ENCODE assay signal across 20 cellular contexts in the genomic region with DNA sequence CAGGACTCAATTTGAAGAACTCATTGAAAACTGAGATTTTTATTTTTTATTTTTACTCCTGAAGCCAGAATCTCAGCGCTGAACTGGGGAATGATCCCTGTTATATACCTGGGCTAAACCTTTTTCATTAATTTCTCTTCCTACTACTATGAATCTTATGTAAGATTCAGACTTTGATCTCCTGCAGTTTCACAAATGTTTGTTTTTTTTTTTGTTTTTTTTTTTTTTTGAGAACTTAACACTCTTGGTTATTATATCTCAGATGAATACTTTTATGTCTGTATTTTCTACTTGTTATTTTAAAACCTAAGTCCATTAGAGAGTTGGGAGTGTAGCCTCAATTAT.
A peak's percentile ranks its signal among the peaks of the same experiment; 100 is the strongest.
DNase-seq lines count a peak whose midpoint lies in the region; ATAC-seq, FAIRE-seq and TF ChIP-seq lines count a peak whose summit lies in the region.
"Had no signal": no experiment of that assay in that cellular context is flagged by ENCODE, and none has a peak within 500 bp of the region (broad histone marks: within the 10 kb centered on the region; RNA-seq: fewer than 3 reads in every experiment).

No MANE protein-coding gene starts in this region.

- no peaks in the 10 kb centered on the region for H3K9me3 ChIP-seq in liver (ENCODE audit: control insufficient read depth in 4 of 4, low read length in 3 of 4)
- H3K9me3 ChIP-seq in HepG2 (ENCODE audit: low read length) = no peaks in the 10 kb centered on the region

- H3K79me2 ChIP-seq in HepG2 (ENCODE audit: insufficient read depth, low read length) = no peaks in the 10 kb centered on the region

- H3K4me1 ChIP-seq in liver (ENCODE audit: control insufficient read depth in 4 of 4, insufficient read depth in 4 of 4, low read length in 3 of 4) = peaks cover 0 to 14% (median 4%) of the 10 kb centered on the region in 4 donors
- H3K4me1 ChIP-seq in HepG2 (ENCODE audit: insufficient read depth, low read length) = no peaks in the 10 kb centered on the region
- H3K4me1 ChIP-seq: BLaER1 treated with 17β-estradiol and CSF1 and Interleukin-3, amounts not matched to agents 10 nM and 100 nM had no signal

- TF ChIP-seq EP300 in HepG2 (IDR thresholded peaks at IDR 0.05; ENCODE audit: low read depth in 2 of 2, low read length in 2 of 2) (no peak), HepG2 (CRISPR knock-in tag; IDR thresholded peaks at IDR 0.05; ENCODE audit: borderline replicate concordance) (no peak)

- peaks cover 62% of the 10 kb centered on the region for H3K27me3 Mint-ChIP-seq in T-helper 2 cell treated with Interferon-gamma antibody and Interleukin-4, amounts not matched to agents 5 μg/mL and 100 μg/mL, for 36 hours (ENCODE audit: low read depth)
- H3K27me3 Mint-ChIP-seq: IgD-negative memory B cell had no signal

- ATAC-seq in HepG2 (no peak), GM21515 (IDR thresholded peaks at IDR 0.05; ENCODE audit: unreplicated experiment) (no peak)

- H3K4me2 ChIP-seq in HepG2 (ENCODE audit: low read depth, low read length) = no peak overlapping the region
- H3K4me2 ChIP-seq: BLaER1 treated with 17β-estradiol and CSF1 and Interleukin-3, amounts not matched to agents 10 nM and 100 nM had no signal

- POLR2A ChIA-PET in HepG2 (lab: Yijun Ruan, JAX) = no interaction called here

- no peaks in the 10 kb centered on the region for H4K20me1 ChIP-seq in HepG2 (ENCODE audit: insufficient read depth, low read length)
- H4K20me1 ChIP-seq: BLaER1 treated with 17β-estradiol and CSF1 and Interleukin-3, amounts not matched to agents 10 nM and 100 nM had no signal

- FAIRE-seq in HepG2 (lab: Jason Lieb, UNC) (no peak), endometrium (lab: Jason Lieb, UNC) (peak; percentile 46)
- FAIRE-seq: G401.6, GM12892, GM19239 had no signal

- H2AFZ ChIP-seq in HepG2 (ENCODE audit: low read length) = no peak overlapping the region

- WGBS in liver = 42% methylated on average over 1 of the region's 1 CpG
- WGBS in HepG2 (ENCODE audit: low lambda C conversion rate) = 0% methylated on average over 1 of the region's 1 CpG

- no peak overlapping the region for H3K9ac ChIP-seq in liver (ENCODE audit: low read depth in 1 of 2, low read length in 2 of 2)
- no peak overlapping the region for H3K9ac ChIP-seq in HepG2 (ENCODE audit: insufficient read depth, low read depth, low read length)
- H3K9ac ChIP-seq: BLaER1 treated with 17β-estradiol and CSF1 and Interleukin-3, amounts not matched to agents 10 nM and 100 nM had no signal

- H3K36me3 ChIP-seq in liver (ENCODE audit: control insufficient read depth in 4 of 4, insufficient read depth in 3 of 4, low read depth in 1 of 4, low read length in 3 of 4) = no peaks in the 10 kb centered on the region
- H3K36me3 ChIP-seq in HepG2 (replicated peaks in 1 of 2; ENCODE audit: control insufficient read depth in 1 of 2, insufficient read depth in 2 of 2, low read length in 2 of 2) = no peaks in the 10 kb centered on the region
- H3K36me3 ChIP-seq: BLaER1 treated with 17β-estradiol and CSF1 and Interleukin-3, amounts not matched to agents 10 nM and 100 nM had no signal

- no peaks in the 10 kb centered on the region for H3K36me3 Mint-ChIP-seq in T-helper 2 cell treated with Interferon-gamma antibody and Interleukin-4, amounts not matched to agents 5 μg/mL and 100 μg/mL, for 36 hours (ENCODE audit: low read depth)
- H3K36me3 Mint-ChIP-seq: IgD-negative memory B cell had no signal

- H3K27ac ChIP-seq in liver (ENCODE audit: low read depth in 1 of 2, low read length in 2 of 2) (no peak overlapping the region), HepG2 (ENCODE audit: extremely low read length, insufficient read depth, low read length) (no peak overlapping the region)
- H3K27ac ChIP-seq: BLaER1 treated with 17β-estradiol and CSF1 and Interleukin-3, amounts not matched to agents 10 nM and 100 nM had no signal

- no peak for TF ChIP-seq RAD21 in liver (IDR thresholded peaks at IDR 0.05)
- no peak for TF ChIP-seq RAD21 in HepG2 (CRISPR knock-in tag; IDR thresholded peaks at IDR 0.05)

- DNase-seq in T-helper 2 cell treated with Interferon-gamma antibody and Interleukin-4, amounts not matched to agents 5 μg/mL and 100 μg/mL, for 36 hours (ENCODE audit: low spot score) = no peak
- DNase-seq in T-helper 2 cell (no peak), HepG2 (ENCODE audit: low spot score) (no peak), SW 1271 (lab: John Stamatoyannopoulos, UW) (no peak), cortex of kidney (lab: John Stamatoyannopoulos, UW) (no peak)
- DNase-seq: 8988T, GOT3, NCI-H1436 treated with DMSO at 0.1 percent for 48 hours, NCI-H2081 treated with DMSO at 0.1 percent for 48 hours, NCI-H226, NCI-H526 treated with DMSO at 0.1 percent for 48 hours, RPMI8226 had no signal

- in situ Hi-C loops in HepG2 (cut with HindIII; ENCODE audit: extremely low pct_ligation_motif_present, low pct_unique_long_range_greater_than_20kb) = no loop called here

- H3K4me3 ChIP-seq in liver (ENCODE audit: low read depth in 1 of 3, low read length in 3 of 3) (no peak overlapping the region), HepG2 (replicated peaks in 1 of 3; ENCODE audit: insufficient read depth in 1 of 3, low read depth in 2 of 3, low read length in 3 of 3) (no peak overlapping the region)
- H3K4me3 ChIP-seq: BLaER1 treated with 17β-estradiol and CSF1 and Interleukin-3, amounts not matched to agents 10 nM and 100 nM had no signal

- no peaks in the 10 kb centered on the region for H3K9me3 Mint-ChIP-seq in T-helper 2 cell treated with Interferon-gamma antibody and Interleukin-4, amounts not matched to agents 5 μg/mL and 100 μg/mL, for 36 hours
- H3K9me3 Mint-ChIP-seq: IgD-negative memory B cell had no signal

- BruUV-seq in HepG2 (replicated peaks; lab: Mats Ljungman, UMichigan) = no TSS peak

- TF ChIP-seq CTCF in liver (IDR thresholded peaks at IDR 0.05; ENCODE audit: low read depth, low read length, missing input control) = no peak
- no peak for TF ChIP-seq CTCF in HepG2 (CRISPR knock-in tag; IDR thresholded peaks at IDR 0.05)

- H3K4me3 Mint-ChIP-seq in T-helper 2 cell treated with Interferon-gamma antibody and Interleukin-4, amounts not matched to agents 5 μg/mL and 100 μg/mL, for 36 hours = peak overlapping the region; percentile 30
- H3K4me3 Mint-ChIP-seq: IgD-negative memory B cell had no signal

- H3K27ac Mint-ChIP-seq in T-helper 2 cell treated with Interferon-gamma antibody and Interleukin-4, amounts not matched to agents 5 μg/mL and 100 μg/mL, for 36 hours = no peak overlapping the region
- H3K27ac Mint-ChIP-seq: IgD-negative memory B cell had no signal

- CTCF ChIA-PET in HepG2 (lab: Yijun Ruan, JAX; ENCODE audit: low intra/inter-chr PET ratio, low total read pairs) = no interaction called here

- TF ChIP-seq POLR2A in HepG2 (IDR thresholded peaks at IDR 0.05; ENCODE audit: insufficient read depth in 1 of 2, low read depth in 2 of 2, low read length in 2 of 2) = no peak

- intact Hi-C loops in HepG2 (cut with micrococcal nuclease; ENCODE audit: unreplicated experiment) = no loop called here

- peaks cover 25% of the 10 kb centered on the region for H3K4me1 Mint-ChIP-seq in T-helper 2 cell treated with Interferon-gamma antibody and Interleukin-4, amounts not matched to agents 5 μg/mL and 100 μg/mL, for 36 hours (ENCODE audit: low read depth)
- H3K4me1 Mint-ChIP-seq: IgD-negative memory B cell had no signal

- H3K27me3 ChIP-seq in liver (ENCODE audit: control insufficient read depth in 4 of 4, insufficient read depth in 4 of 4, low read length in 3 of 4) = no peaks in the 10 kb centered on the region
- H3K27me3 ChIP-seq in HepG2 (ENCODE audit: control insufficient read depth in 1 of 2, insufficient read depth in 2 of 2, low read length in 2 of 2) = no peaks in the 10 kb centered on the region
- H3K27me3 ChIP-seq: BLaER1 treated with 17β-estradiol and CSF1 and Interleukin-3, amounts not matched to agents 10 nM and 100 nM had no signal

TF ChIP-seq in liver, 16 proteins besides CTCF, POLR2A, EP300 and RAD21:
- TF ChIP-seq HNF4A (conservative IDR thresholded peaks at IDR 0.05) = peak; percentile 74 to 79
- no peak for TF ChIP-seq EGR1 (IDR thresholded peaks at IDR 0.05; ENCODE audit: low read depth in 2 of 2)
- no peak for TF ChIP-seq FOXA1 (IDR thresholded peaks at IDR 0.05)
- peak; percentile 43 for TF ChIP-seq HNF4G (IDR thresholded peaks at IDR 0.05)
- TF ChIP-seq JUND (IDR thresholded peaks at IDR 0.05) = peak in 1 of 2 donors; percentile 24

TF ChIP-seq in HepG2, 621 proteins besides CTCF, POLR2A, EP300 and RAD21 (continues in another document):
- TF ChIP-seq, protein P1, sequence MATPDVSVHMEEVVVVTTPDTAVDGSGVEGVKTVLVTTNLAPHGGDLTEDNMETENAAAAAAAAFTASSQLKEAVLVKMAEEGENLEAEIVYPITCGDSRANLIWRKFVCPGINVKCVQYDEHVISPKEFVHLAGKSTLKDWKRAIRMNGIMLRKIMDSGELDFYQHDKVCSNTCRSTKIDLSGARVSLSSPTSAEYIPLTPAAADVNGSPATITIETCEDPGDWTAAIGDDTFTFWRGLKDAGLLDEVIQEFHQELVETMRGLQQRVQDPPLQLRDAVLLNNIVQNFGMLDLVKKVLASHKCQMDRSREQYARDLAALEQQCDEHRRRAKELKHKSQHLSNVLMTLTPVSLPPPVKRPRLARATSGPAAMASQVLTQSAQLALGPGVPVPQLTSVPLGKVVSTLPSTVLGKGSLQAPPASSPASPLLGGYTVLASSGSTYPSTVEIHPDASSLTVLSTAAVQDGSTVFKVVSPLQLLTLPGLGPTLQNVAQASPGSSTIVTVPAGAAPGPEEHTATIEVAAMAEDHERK (CRISPR knock-in tag; IDR thresholded peaks at IDR 0.05; ENCODE audit: low read depth) = no peak
- no peak for TF ChIP-seq ZNF337 (CRISPR knock-in tag; IDR thresholded peaks at IDR 0.05; ENCODE audit: borderline replicate concordance, low read depth)
- TF ChIP-seq, protein P2, sequence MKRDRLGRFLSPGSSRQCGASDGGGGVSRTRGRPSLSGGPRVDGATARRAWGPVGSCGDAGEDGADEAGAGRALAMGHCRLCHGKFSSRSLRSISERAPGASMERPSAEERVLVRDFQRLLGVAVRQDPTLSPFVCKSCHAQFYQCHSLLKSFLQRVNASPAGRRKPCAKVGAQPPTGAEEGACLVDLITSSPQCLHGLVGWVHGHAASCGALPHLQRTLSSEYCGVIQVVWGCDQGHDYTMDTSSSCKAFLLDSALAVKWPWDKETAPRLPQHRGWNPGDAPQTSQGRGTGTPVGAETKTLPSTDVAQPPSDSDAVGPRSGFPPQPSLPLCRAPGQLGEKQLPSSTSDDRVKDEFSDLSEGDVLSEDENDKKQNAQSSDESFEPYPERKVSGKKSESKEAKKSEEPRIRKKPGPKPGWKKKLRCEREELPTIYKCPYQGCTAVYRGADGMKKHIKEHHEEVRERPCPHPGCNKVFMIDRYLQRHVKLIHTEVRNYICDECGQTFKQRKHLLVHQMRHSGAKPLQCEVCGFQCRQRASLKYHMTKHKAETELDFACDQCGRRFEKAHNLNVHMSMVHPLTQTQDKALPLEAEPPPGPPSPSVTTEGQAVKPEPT (CRISPR knock-in tag; IDR thresholded peaks at IDR 0.05; ENCODE audit: low read depth) = no peak
